ENCODE assay signal across 22 cellular contexts in the genomic region with DNA sequence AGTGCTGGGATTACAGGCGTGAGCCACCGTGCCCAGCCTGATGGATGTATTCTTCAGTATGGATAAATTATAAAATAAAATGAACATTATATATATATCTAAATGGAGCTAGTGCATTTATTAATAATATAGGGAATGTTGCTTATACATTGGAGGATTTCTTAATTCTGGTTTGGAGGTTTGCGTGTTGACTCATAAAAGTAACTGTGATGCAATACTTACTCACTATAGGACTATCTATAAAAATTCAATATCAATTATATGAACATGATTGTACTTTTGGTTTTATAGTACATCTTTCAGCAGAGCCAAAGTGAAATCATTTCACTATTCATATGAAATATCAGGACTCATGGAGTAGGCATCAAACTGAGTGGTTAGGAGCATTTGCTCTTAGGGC. TPM values are rescaled to one million over a fixed set of nuclear protein-coding genes. Genes with fewer than 3 reads are reported as not detected.
"Had no signal": no experiment of that assay in that cellular context is flagged by ENCODE, and none has a peak within 500 bp of the region (broad histone marks: within the 10 kb centered on the region; RNA-seq: fewer than 3 reads in every experiment).

No MANE protein-coding gene starts in this region.

- H3K4me1 ChIP-seq: uterus had no signal

- H3K27ac ChIP-seq: heart right ventricle, left ventricle myocardium inferior, skin epidermis, uterus, VCaP had no signal

- H3K36me3 ChIP-seq: heart right ventricle, left ventricle myocardium inferior, uterus had no signal

- H3K4me3 ChIP-seq: heart right ventricle, left ventricle myocardium inferior, lung, skin epidermis, uterus had no signal

- DNase-seq: activated CD4-positive, alpha-beta T cell treated with anti-CD3 and anti-CD28 coated beads for 4 hours; activated CD4-positive, alpha-beta T cell treated with anti-CD3 and anti-CD28 coated beads, Interleukin-2, amount 50 U/mL, for 4 hours; activated naive CD4-positive, alpha-beta T cell treated with Interleukin-2 at 50 U/mL for 16 hours; activated T-cell treated with anti-CD3 and anti-CD28 coated beads for 4 hours; activated T-cell treated with anti-CD3 and anti-CD28 coated beads, Interleukin-2, amount 50 U/mL, for 72 hours; anterior cingulate cortex; cortex of kidney; effector memory CD8-positive, alpha-beta T cell; foreskin melanocyte; heart right ventricle; left ventricle myocardium inferior; stimulated activated CD4-positive, alpha-beta T cell treated with anti-CD3 and anti-CD28 coated beads, Interleukin-12 subunit alpha, Interleukin-12 subunit beta, amount 100 ng/mL, for 4 hours; stimulated activated CD4-positive, alpha-beta T cell treated with anti-CD3 and anti-CD28 coated beads, Interleukin-4, amount 100 ng/mL, for 1 hour; substantia nigra; uterus had no signal

- ATAC-seq: activated T-cell treated with anti-CD3 and anti-CD28 coated beads, Interleukin-2, amount 50 U/mL, for 72 hours; effector memory CD8-positive, alpha-beta T cell; esophagus mucosa; heart right ventricle; sciatic nerve; stimulated activated effector memory CD8-positive, alpha-beta T cell treated with anti-CD3 and anti-CD28 coated beads, Interleukin-12 subunit alpha, Interleukin-12 subunit beta, amount 100 ng/mL, for 72 hours had no signal

- H3K27me3 ChIP-seq: heart right ventricle, uterus had no signal

- H3K9me3 ChIP-seq: heart right ventricle, left ventricle myocardium inferior, uterus had no signal

RNA-seq across cellular contexts. Expression of gene AREG, which starts 3.2 kb away (rescaled TPM):
- total RNA-seq: chondrocyte had no signal
